ENCODE assay signal across 19 cellular contexts in genomic region chr12:26052652-26053051, GRCh38.
DNase-seq lines count a peak whose midpoint lies in the region; ATAC-seq, FAIRE-seq and TF ChIP-seq lines count a peak whose summit lies in the region.
"Had no signal": no experiment of that assay in that cellular context is flagged by ENCODE, and none has a peak within 500 bp of the region (broad histone marks: within the 10 kb centered on the region; RNA-seq: fewer than 3 reads in every experiment).

No MANE protein-coding gene starts in this region.

- no peak overlapping the region for H3K9ac ChIP-seq in mammary epithelial cell (ENCODE audit: insufficient read depth, low read length)
- H3K9ac ChIP-seq in astrocyte (ENCODE audit: low read length) = no peak overlapping the region
- H3K9ac ChIP-seq: BLaER1 treated with 17β-estradiol and CSF1 and Interleukin-3, amounts not matched to agents 10 nM and 100 nM had no signal

- H3K27ac Mint-ChIP-seq in MCF 10A (ENCODE audit: low read depth, unreplicated experiment) = no peak overlapping the region
- no peak overlapping the region for H3K27ac Mint-ChIP-seq in astrocyte (ENCODE audit: unreplicated experiment)
- H3K27ac Mint-ChIP-seq: B cell; CD8-positive, alpha-beta T cell; H9; IgD-negative memory B cell had no signal

- intact Hi-C loops in mammary epithelial cell (cut with micrococcal nuclease) = no loop called here
- intact Hi-C loops in MCF 10A (cut with micrococcal nuclease) = no loop called here
- intact Hi-C loops in right cardiac atrium (cut with DNase I) = no loop called here
- intact Hi-C loops in transverse colon (cut with DNase I; ENCODE audit: low total_unique reads) = no loop called here

- no peak for ATAC-seq in HG02588 (IDR thresholded peaks at IDR 0.05; ENCODE audit: unreplicated experiment)
- no peak for ATAC-seq in right cardiac atrium
- ATAC-seq: CD8-positive, alpha-beta T cell; HepG2 had no signal

- WGBS in mammary epithelial cell (ENCODE audit: low coverage, missing lambda C conversion rate) = 97% methylated on average over 4 of the region's 4 CpGs
- WGBS in right cardiac atrium = 76% methylated on average over 4 of the region's 4 CpGs
- WGBS in transverse colon (ENCODE audit: low coverage in 1 of 2), 2 donors = 72 to 88% methylated on average over 3 to 4 of the region's 4 CpGs

- no peak for FAIRE-seq in astrocyte (lab: Jason Lieb, UNC)
- FAIRE-seq: H1, HepG2 had no signal

- H3K79me2 ChIP-seq in mammary epithelial cell (ENCODE audit: insufficient read depth, low read length) (peaks cover 51% of the 10 kb centered on the region), astrocyte (ENCODE audit: insufficient read depth, low read length) (peaks cover 72% of the 10 kb centered on the region), osteoblast (ENCODE audit: insufficient read depth, low read length) (peaks cover 83% of the 10 kb centered on the region)

- in situ Hi-C loops in mammary epithelial cell (cut with MboI; ENCODE audit: low sequenced_read_pairs in 2 of 2) (no loop called here), transverse colon (cut with MboI; ENCODE audit: low pct_ligation_motif_present in 1 of 4, low pct_unique_long_range_greater_than_20kb in 1 of 4, low sequenced_read_pairs in 3 of 4) (no loop called here)

- peaks cover 7% of the 10 kb centered on the region for H3K4me1 ChIP-seq in mammary epithelial cell (ENCODE audit: insufficient read depth, low read length)
- peaks cover 11% of the 10 kb centered on the region for H3K4me1 ChIP-seq in astrocyte (ENCODE audit: insufficient read depth, low read length)
- H3K4me1 ChIP-seq in osteoblast (ENCODE audit: insufficient read depth, low read length) = peaks cover 25% of the 10 kb centered on the region
- H3K4me1 ChIP-seq in right cardiac atrium (ENCODE audit: control insufficient read depth, insufficient read depth, low read length) = peaks cover 6% of the 10 kb centered on the region
- H3K4me1 ChIP-seq in transverse colon = peaks cover 0 to 9% (median 3%) of the 10 kb centered on the region in 4 donors
- H3K4me1 ChIP-seq: BLaER1 treated with 17β-estradiol and CSF1 and Interleukin-3, amounts not matched to agents 10 nM and 100 nM had no signal

- no peaks in the 10 kb centered on the region for H3K27me3 Mint-ChIP-seq in MCF 10A (ENCODE audit: insufficient read depth, unreplicated experiment)
- H3K27me3 Mint-ChIP-seq in astrocyte (ENCODE audit: low read depth, unreplicated experiment) = no peaks in the 10 kb centered on the region
- H3K27me3 Mint-ChIP-seq: B cell had no signal

- H3K36me3 Mint-ChIP-seq in MCF 10A (ENCODE audit: insufficient read depth, unreplicated experiment) (peaks cover 7% of the 10 kb centered on the region), astrocyte (ENCODE audit: low read depth, unreplicated experiment) (no peaks in the 10 kb centered on the region)
- H3K36me3 Mint-ChIP-seq: CD8-positive, alpha-beta T cell; IgD-negative memory B cell had no signal

- CTCF ChIA-PET in mammary epithelial cell (lab: Charles Lee; ENCODE audit: low non-redundant PET) = no interaction called here
- CTCF ChIA-PET in MCF 10A (lab: Yijun Ruan, JAX) = no interaction called here

- H3K4me3 ChIP-seq in mammary epithelial cell (replicated peaks in 1 of 3; ENCODE audit: insufficient read depth in 1 of 3, low read depth in 2 of 3, low read length in 3 of 3) (no peak overlapping the region), astrocyte (ENCODE audit: insufficient read depth, low read depth, low read length) (no peak overlapping the region), osteoblast (ENCODE audit: insufficient read depth, low read length) (no peak overlapping the region), right cardiac atrium (ENCODE audit: low read length) (no peak overlapping the region), transverse colon (no peak overlapping the region)
- H3K4me3 ChIP-seq: BLaER1 treated with 17β-estradiol and CSF1 and Interleukin-3, amounts not matched to agents 10 nM and 100 nM had no signal

- POLR2A ChIA-PET in MCF 10A (lab: Yijun Ruan, JAX) = interaction anchor here (0.6 kb wide), 1 partner anchor 637 kb away, joined by 3 read pairs; no protein-coding TSS in a partner anchor

- dilution Hi-C loops in mammary epithelial cell (cut with HindIII; ENCODE audit: low sequenced_read_pairs) = no loop called here

- peaks cover 9% of the 10 kb centered on the region for H3K4me1 Mint-ChIP-seq in MCF 10A (ENCODE audit: insufficient read depth, unreplicated experiment)
- H3K4me1 Mint-ChIP-seq in astrocyte (ENCODE audit: low read depth, unreplicated experiment) = peaks cover 6% of the 10 kb centered on the region
- H3K4me1 Mint-ChIP-seq: B cell, IgD-negative memory B cell had no signal

- TF ChIP-seq POLR2A in erythroblast (IDR thresholded peaks at IDR 0.05; ENCODE audit: low read length) (no peak), transverse colon (IDR thresholded peaks at IDR 0.05) (no peak)

- DNase-seq in mammary epithelial cell = peak; percentile 12
- DNase-seq in MCF 10A (ENCODE audit: unreplicated experiment) = no peak
- DNase-seq in astrocyte (ENCODE audit: low read depth) = no peak
- no peak for DNase-seq in osteoblast (ENCODE audit: insufficient read length, low spot score, missing footprints)
- DNase-seq in erythroblast (lab: John Stamatoyannopoulos, UW) = no peak
- DNase-seq in right cardiac atrium = no peak
- no peak for DNase-seq in transverse colon
- DNase-seq: 8988T; Calu3; CD8-positive, alpha-beta T cell; DMS79 treated with DMSO at 0.1 percent for 48 hours; GF-D8; H9 had no signal

- no peak for TF ChIP-seq CTCF in mammary epithelial cell (conservative IDR thresholded peaks at IDR 0.05 in 1 of 2, IDR thresholded peaks at IDR 0.05 in 1 of 2; ENCODE audit: extremely low read depth in 1 of 2, insufficient read depth in 1 of 2, low read depth in 1 of 2, low read length in 2 of 2)
- no peak for TF ChIP-seq CTCF in MCF 10A (IDR thresholded peaks at IDR 0.05; ENCODE audit: unreplicated experiment)
- no peak for TF ChIP-seq CTCF in astrocyte (IDR thresholded peaks at IDR 0.05; ENCODE audit: insufficient read depth, low read depth, low read length)
- no peak for TF ChIP-seq CTCF in osteoblast (IDR thresholded peaks at IDR 0.05; ENCODE audit: extremely low read depth, low read depth, low read length)
- TF ChIP-seq CTCF in transverse colon (IDR thresholded peaks at IDR 0.05) = no peak

- no peaks in the 10 kb centered on the region for H3K9me3 ChIP-seq in mammary epithelial cell (replicated peaks; ENCODE audit: insufficient read depth, low read length)
- H3K9me3 ChIP-seq in astrocyte (ENCODE audit: insufficient read depth, low read depth, low read length) = no peaks in the 10 kb centered on the region
- no peaks in the 10 kb centered on the region for H3K9me3 ChIP-seq in osteoblast (ENCODE audit: low read depth, low read length)
- H3K9me3 ChIP-seq in right cardiac atrium (ENCODE audit: control insufficient read depth, low read length) = no peaks in the 10 kb centered on the region
- no peaks in the 10 kb centered on the region for H3K9me3 ChIP-seq in transverse colon
- H3K9me3 ChIP-seq: BLaER1 treated with 17β-estradiol and CSF1 and Interleukin-3, amounts not matched to agents 10 nM and 100 nM had no signal

- no peak overlapping the region for H3K4me2 ChIP-seq in mammary epithelial cell (ENCODE audit: insufficient read depth, low read depth, low read length)
- peak overlapping the region; percentile 12 for H3K4me2 ChIP-seq in astrocyte (ENCODE audit: low read length)
- peak overlapping the region; percentile 45 for H3K4me2 ChIP-seq in osteoblast (ENCODE audit: insufficient read depth, low read length)
- H3K4me2 ChIP-seq: BLaER1 treated with 17β-estradiol and CSF1 and Interleukin-3, amounts not matched to agents 10 nM and 100 nM had no signal

- no peak overlapping the region for H3K27ac ChIP-seq in mammary epithelial cell (ENCODE audit: insufficient read depth, low read depth, low read length)
- no peak overlapping the region for H3K27ac ChIP-seq in astrocyte (ENCODE audit: low read depth, low read length)
- H3K27ac ChIP-seq in osteoblast (ENCODE audit: low read depth, low read length) = peak overlapping the region; percentile 49
- no peak overlapping the region for H3K27ac ChIP-seq in right cardiac atrium (ENCODE audit: low read length)
- H3K27ac ChIP-seq in transverse colon = no peak overlapping the region
- H3K27ac ChIP-seq: BLaER1 treated with 17β-estradiol and CSF1 and Interleukin-3, amounts not matched to agents 10 nM and 100 nM had no signal

- TF ChIP-seq EP300 in transverse colon (IDR thresholded peaks at IDR 0.05; ENCODE audit: low read depth) = no peak

- H3K4me3 Mint-ChIP-seq in MCF 10A (ENCODE audit: unreplicated experiment) (no peak overlapping the region), astrocyte (ENCODE audit: unreplicated experiment) (no peak overlapping the region)
- H3K4me3 Mint-ChIP-seq: B cell; CD8-positive, alpha-beta T cell; H9; IgD-negative memory B cell had no signal

- H4K20me1 ChIP-seq in mammary epithelial cell (ENCODE audit: insufficient read depth, low read length) = no peaks in the 10 kb centered on the region
- H4K20me1 ChIP-seq in astrocyte (ENCODE audit: insufficient read depth, low read length) = peaks cover 30% of the 10 kb centered on the region
- peaks cover 19% of the 10 kb centered on the region for H4K20me1 ChIP-seq in osteoblast (ENCODE audit: insufficient read depth, low read length)
- H4K20me1 ChIP-seq: BLaER1 treated with 17β-estradiol and CSF1 and Interleukin-3, amounts not matched to agents 10 nM and 100 nM had no signal

- no peak overlapping the region for H2AFZ ChIP-seq in mammary epithelial cell (ENCODE audit: low read depth, low read length)
- no peak overlapping the region for H2AFZ ChIP-seq in astrocyte (ENCODE audit: low read depth, low read length)
- H2AFZ ChIP-seq in osteoblast (ENCODE audit: low read length) = no peak overlapping the region

- H3K36me3 ChIP-seq in mammary epithelial cell (ENCODE audit: insufficient read depth, low read length) = no peaks in the 10 kb centered on the region
- peaks cover 4% of the 10 kb centered on the region for H3K36me3 ChIP-seq in astrocyte (ENCODE audit: insufficient read depth, low read length)
- no peaks in the 10 kb centered on the region for H3K36me3 ChIP-seq in osteoblast (ENCODE audit: insufficient read depth, low read length)
- no peaks in the 10 kb centered on the region for H3K36me3 ChIP-seq in transverse colon
- H3K36me3 ChIP-seq: BLaER1 treated with 17β-estradiol and CSF1 and Interleukin-3, amounts not matched to agents 10 nM and 100 nM had no signal

- H3K9me3 Mint-ChIP-seq in MCF 10A (ENCODE audit: unreplicated experiment) = no peaks in the 10 kb centered on the region
- peaks cover under 1% of the 10 kb centered on the region for H3K9me3 Mint-ChIP-seq in astrocyte (ENCODE audit: unreplicated experiment)
- H3K9me3 Mint-ChIP-seq: CD8-positive, alpha-beta T cell; H9; IgD-negative memory B cell had no signal

- H3K27me3 ChIP-seq in mammary epithelial cell (ENCODE audit: insufficient read depth, low read length) (no peaks in the 10 kb centered on the region), astrocyte (ENCODE audit: insufficient read depth, low read length) (no peaks in the 10 kb centered on the region), osteoblast (ENCODE audit: insufficient read depth, low read length) (no peaks in the 10 kb centered on the region), right cardiac atrium (ENCODE audit: control insufficient read depth, insufficient read depth) (no peaks in the 10 kb centered on the region), transverse colon (no peaks in the 10 kb centered on the region)
- H3K27me3 ChIP-seq: BLaER1 treated with 17β-estradiol and CSF1 and Interleukin-3, amounts not matched to agents 10 nM and 100 nM had no signal

- BruUV-seq in mammary epithelial cell (replicated peaks; lab: Mats Ljungman, UMichigan) (no TSS peak), MCF 10A (replicated peaks; lab: Mats Ljungman, UMichigan) (no TSS peak)
